Comparison of ENCODE assay signal across 10 cellular contexts in genomic region chr16:684961-685696, GRCh38. TPM values are rescaled to one million over a fixed set of nuclear protein-coding genes. Genes with fewer than 3 reads are reported as not detected.
DNase-seq lines count a peak whose midpoint lies in the region; ATAC-seq, FAIRE-seq and TF ChIP-seq lines count a peak whose summit lies in the region.
"Had no signal": no experiment of that assay in that cellular context is flagged by ENCODE, and none has a peak within 500 bp of the region (broad histone marks: within the 10 kb centered on the region; RNA-seq: fewer than 3 reads in every experiment).

No MANE protein-coding gene starts in this region.

- H3K36me3 ChIP-seq in testis (ENCODE audit: low read depth, missing control alignments), result no peaks in the 10 kb centered on the region

- H3K4me1 ChIP-seq in testis, result peaks cover 40% of the 10 kb centered on the region

- peak overlapping the region; percentile 76 for H3K4me3 ChIP-seq in epithelial cell of proximal tubule (ENCODE audit: low read depth, low read length)
- H3K4me3 ChIP-seq in testis, result peak overlapping the region; percentile 51 to 56

- no peak for ATAC-seq in HG03565 (IDR thresholded peaks at IDR 0.05; ENCODE audit: unreplicated experiment)

- no peaks in the 10 kb centered on the region for H3K27me3 Mint-ChIP-seq in activated T-cell treated with anti-CD3 and anti-CD28 coated beads, Interleukin-2, amount 50 U/mL, for 24 hours

- intact Hi-C loops in testis (cut with DNase I; ENCODE audit: low total_unique reads), result no loop called here

- H3K36me3 Mint-ChIP-seq in activated T-cell treated with anti-CD3 and anti-CD28 coated beads, Interleukin-2, amount 50 U/mL, for 24 hours (ENCODE audit: low read depth), result peaks cover 73% of the 10 kb centered on the region

- H3K9me3 Mint-ChIP-seq in activated T-cell treated with anti-CD3 and anti-CD28 coated beads, Interleukin-2, amount 50 U/mL, for 24 hours, result no peaks in the 10 kb centered on the region
- H3K9me3 Mint-ChIP-seq: GM23338 had no signal

- DNase-seq in activated T-cell treated with anti-CD3 and anti-CD28 coated beads, Interleukin-2, amount 50 U/mL, for 24 hours, result no peak
- DNase-seq in activated T-cell treated with anti-CD3 and anti-CD28 coated beads, Interleukin-2, amount 50 U/mL, for 1 hour, result no peak
- peak; percentile 72 for DNase-seq in NCI-H510A (lab: John Stamatoyannopoulos, UW)
- no peak for DNase-seq in epithelial cell of proximal tubule (ENCODE audit: low read depth)
- DNase-seq in testis, result no peak
- DNase-seq in SIG-M5 (lab: John Stamatoyannopoulos, UW), result no peak
- no peak for DNase-seq in D721Med (ENCODE audit: insufficient read length, low spot score)

- H3K27me3 ChIP-seq in testis, result no peaks in the 10 kb centered on the region
- H3K27me3 ChIP-seq: adrenal gland had no signal

- H3K27ac ChIP-seq in testis, result peak overlapping the region in 1 of 2 donors; percentile 79

- peak overlapping the region; percentile 20 for H3K4me3 Mint-ChIP-seq in activated T-cell treated with anti-CD3 and anti-CD28 coated beads, Interleukin-2, amount 50 U/mL, for 24 hours

- FAIRE-seq in D721Med (lab: Jason Lieb, UNC), result no peak

- 59 to 76% methylated on average over 31 to 60 of the region's 61 CpGs for WGBS in testis, 2 donors

- H3K4me1 Mint-ChIP-seq in activated T-cell treated with anti-CD3 and anti-CD28 coated beads, Interleukin-2, amount 50 U/mL, for 24 hours (ENCODE audit: low read depth), result peaks cover 58% of the 10 kb centered on the region

- H3K27ac Mint-ChIP-seq in activated T-cell treated with anti-CD3 and anti-CD28 coated beads, Interleukin-2, amount 50 U/mL, for 24 hours, result no peak overlapping the region
- H3K27ac Mint-ChIP-seq: GM23338 had no signal

- TF ChIP-seq POLR2A in testis (IDR thresholded peaks at IDR 0.05), result no peak

- TF ChIP-seq CTCF in epithelial cell of proximal tubule (conservative IDR thresholded peaks at IDR 0.05; ENCODE audit: low read depth, low read length) (no peak), testis (IDR thresholded peaks at IDR 0.05) (no peak), D721Med (IDR thresholded peaks at IDR 0.05; ENCODE audit: insufficient read depth, missing control alignments) (no peak)

- H3K9me3 ChIP-seq in testis, result no peaks in the 10 kb centered on the region
- H3K9me3 ChIP-seq: adrenal gland had no signal

RNA-seq across cellular contexts. Expression of gene JMJD8, which starts 1.0 kb away (rescaled TPM):
- total RNA-seq in epithelial cell of proximal tubule (65.6 and 98.0 TPM in 2 replicates), testis (100 to 1,000 TPM in 1 of 2 donors, 10 to 100 TPM in 1; 84.2 to 101 TPM)
- polyA plus RNA-seq in testis (ENCODE audit: insufficient read depth, low read depth, low replicate concordance), result 95.5 TPM

RNA-seq across cellular contexts. Expression of gene STUB1, which starts 4.9 kb away (rescaled TPM):
- 158 and 202 TPM in 2 replicates for total RNA-seq in epithelial cell of proximal tubule
- total RNA-seq in testis, result 100 to 1,000 TPM; 126 to 160 TPM
- polyA plus RNA-seq in testis (ENCODE audit: insufficient read depth, low read depth, low replicate concordance), result 93.3 TPM

RNA-seq across cellular contexts. Expression of gene WDR24, which starts 5.1 kb away (rescaled TPM):
- total RNA-seq in epithelial cell of proximal tubule (10.1 and 16.3 TPM in 2 replicates), testis (10 to 100 TPM; 33.9 to 39.1 TPM)
- polyA plus RNA-seq in testis (ENCODE audit: insufficient read depth, low read depth, low replicate concordance), result 21.4 TPM

RNA-seq across cellular contexts. Expression of gene RHBDL1, which starts 9.7 kb away (rescaled TPM):
- total RNA-seq in epithelial cell of proximal tubule (0.43 and 1.2 TPM in 2 replicates), testis (1 to 10 TPM; 8.5 to 9.8 TPM)
- 2.1 TPM for polyA plus RNA-seq in testis (ENCODE audit: insufficient read depth, low read depth, low replicate concordance)

RNA-seq across cellular contexts. Expression of gene RHOT2, which starts 17.2 kb away (rescaled TPM):
- total RNA-seq in epithelial cell of proximal tubule (73.8 and 85.8 TPM in 2 replicates), testis (100 to 1,000 TPM; 157 to 176 TPM)
- 77.7 TPM for polyA plus RNA-seq in testis (ENCODE audit: insufficient read depth, low read depth, low replicate concordance)
